2 cellular contexts compared by ENCODE assay signal in the genomic region with DNA sequence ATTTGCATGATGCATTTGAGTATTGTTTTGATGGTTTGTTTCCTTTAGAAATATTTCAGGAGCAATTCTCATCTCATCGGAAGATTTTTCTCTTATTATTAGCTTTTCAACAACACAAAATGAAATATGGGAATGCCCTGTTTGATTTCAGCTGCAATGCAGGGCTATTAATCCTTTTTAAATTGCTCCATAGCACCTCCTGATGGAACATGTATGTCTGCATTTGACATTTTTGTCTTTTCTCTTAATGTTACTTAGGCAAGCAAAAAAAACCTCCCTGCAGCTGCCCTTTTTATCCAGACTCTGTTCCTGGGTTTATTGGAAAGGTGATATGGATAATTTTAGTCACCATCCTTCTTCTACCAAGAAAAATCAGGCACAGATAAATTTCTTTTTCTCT.
TF ChIP-seq lines count a peak whose summit lies in the region.

No MANE protein-coding gene starts in this region.

TF ChIP-seq in GM23338, 12 proteins besides CTCF, POLR2A, EP300 and RAD21 (continued from another document):
- TF ChIP-seq, protein P1, sequence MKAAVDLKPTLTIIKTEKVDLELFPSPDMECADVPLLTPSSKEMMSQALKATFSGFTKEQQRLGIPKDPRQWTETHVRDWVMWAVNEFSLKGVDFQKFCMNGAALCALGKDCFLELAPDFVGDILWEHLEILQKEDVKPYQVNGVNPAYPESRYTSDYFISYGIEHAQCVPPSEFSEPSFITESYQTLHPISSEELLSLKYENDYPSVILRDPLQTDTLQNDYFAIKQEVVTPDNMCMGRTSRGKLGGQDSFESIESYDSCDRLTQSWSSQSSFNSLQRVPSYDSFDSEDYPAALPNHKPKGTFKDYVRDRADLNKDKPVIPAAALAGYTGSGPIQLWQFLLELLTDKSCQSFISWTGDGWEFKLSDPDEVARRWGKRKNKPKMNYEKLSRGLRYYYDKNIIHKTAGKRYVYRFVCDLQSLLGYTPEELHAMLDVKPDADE (IDR thresholded peaks at IDR 0.05) = no peak
- TF ChIP-seq POLR2AphosphoS5 (IDR thresholded peaks at IDR 0.05; ENCODE audit: low read depth) (no peak), CREB1 (CRISPR knock-in tag; IDR thresholded peaks at IDR 0.05; ENCODE audit: low read depth) (no peak)

TF ChIP-seq in neural cell, 6 proteins besides CTCF, POLR2A, EP300 and RAD21 (continued from another document):
- TF ChIP-seq, protein P2, sequence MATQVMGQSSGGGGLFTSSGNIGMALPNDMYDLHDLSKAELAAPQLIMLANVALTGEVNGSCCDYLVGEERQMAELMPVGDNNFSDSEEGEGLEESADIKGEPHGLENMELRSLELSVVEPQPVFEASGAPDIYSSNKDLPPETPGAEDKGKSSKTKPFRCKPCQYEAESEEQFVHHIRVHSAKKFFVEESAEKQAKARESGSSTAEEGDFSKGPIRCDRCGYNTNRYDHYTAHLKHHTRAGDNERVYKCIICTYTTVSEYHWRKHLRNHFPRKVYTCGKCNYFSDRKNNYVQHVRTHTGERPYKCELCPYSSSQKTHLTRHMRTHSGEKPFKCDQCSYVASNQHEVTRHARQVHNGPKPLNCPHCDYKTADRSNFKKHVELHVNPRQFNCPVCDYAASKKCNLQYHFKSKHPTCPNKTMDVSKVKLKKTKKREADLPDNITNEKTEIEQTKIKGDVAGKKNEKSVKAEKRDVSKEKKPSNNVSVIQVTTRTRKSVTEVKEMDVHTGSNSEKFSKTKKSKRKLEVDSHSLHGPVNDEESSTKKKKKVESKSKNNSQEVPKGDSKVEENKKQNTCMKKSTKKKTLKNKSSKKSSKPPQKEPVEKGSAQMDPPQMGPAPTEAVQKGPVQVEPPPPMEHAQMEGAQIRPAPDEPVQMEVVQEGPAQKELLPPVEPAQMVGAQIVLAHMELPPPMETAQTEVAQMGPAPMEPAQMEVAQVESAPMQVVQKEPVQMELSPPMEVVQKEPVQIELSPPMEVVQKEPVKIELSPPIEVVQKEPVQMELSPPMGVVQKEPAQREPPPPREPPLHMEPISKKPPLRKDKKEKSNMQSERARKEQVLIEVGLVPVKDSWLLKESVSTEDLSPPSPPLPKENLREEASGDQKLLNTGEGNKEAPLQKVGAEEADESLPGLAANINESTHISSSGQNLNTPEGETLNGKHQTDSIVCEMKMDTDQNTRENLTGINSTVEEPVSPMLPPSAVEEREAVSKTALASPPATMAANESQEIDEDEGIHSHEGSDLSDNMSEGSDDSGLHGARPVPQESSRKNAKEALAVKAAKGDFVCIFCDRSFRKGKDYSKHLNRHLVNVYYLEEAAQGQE (IDR thresholded peaks at IDR 0.05; ENCODE audit: borderline replicate concordance) = no peak
